Comparison of ENCODE assay signal across 10 cellular contexts in genomic region chr1:193031431-193031830, GRCh38. TPM values are rescaled to one million over a fixed set of nuclear protein-coding genes. Genes with fewer than 3 reads are reported as not detected.
A peak's percentile ranks its signal among the peaks of the same experiment; 100 is the strongest.
DNase-seq lines count a peak whose midpoint lies in the region; ATAC-seq, FAIRE-seq and TF ChIP-seq lines count a peak whose summit lies in the region.
"Had no signal": no experiment of that assay in that cellular context is flagged by ENCODE, and none has a peak within 500 bp of the region (broad histone marks: within the 10 kb centered on the region; RNA-seq: fewer than 3 reads in every experiment).

No MANE protein-coding gene starts in this region.

- 85 to 99% (median 90%) methylated on average over 2 of the region's 2 CpGs for WGBS in spleen, 5 donors

- no peaks in the 10 kb centered on the region for H3K4me1 ChIP-seq in spleen

- H3K27me3 Mint-ChIP-seq in brain (no peaks in the 10 kb centered on the region), neural crest cell (ENCODE audit: low read depth) (no peaks in the 10 kb centered on the region)
- H3K27me3 Mint-ChIP-seq: central memory CD8-positive, alpha-beta T cell had no signal

- no peak overlapping the region for H3K27ac ChIP-seq in spleen

- FAIRE-seq in urothelium cell line (lab: Jason Lieb, UNC): no peak

- H3K36me3 ChIP-seq in spleen: peaks cover 0 to 33% (median 15%) of the 10 kb centered on the region in 6 donors

- TF ChIP-seq POLR2A in spleen (IDR thresholded peaks at IDR 0.05): no peak

- intact Hi-C loops in spleen (cut with DNase I; ENCODE audit: low total_unique reads): no loop called here

- H3K4me3 Mint-ChIP-seq in brain: no peak overlapping the region
- H3K4me3 Mint-ChIP-seq in neural crest cell: no peak overlapping the region
- H3K4me3 Mint-ChIP-seq: central memory CD8-positive, alpha-beta T cell had no signal

- ATAC-seq in GM18520 (IDR thresholded peaks at IDR 0.05; ENCODE audit: unreplicated experiment) (peak; percentile 53), HG03571 (IDR thresholded peaks at IDR 0.05; ENCODE audit: unreplicated experiment) (peak; percentile 66)
- ATAC-seq: Right ventricle myocardium inferior had no signal

- no peaks in the 10 kb centered on the region for H3K9me3 ChIP-seq in spleen

- TF ChIP-seq CTCF in brain (conservative IDR thresholded peaks at IDR 0.05) (peak; percentile 38 to 43), neural crest cell (conservative IDR thresholded peaks at IDR 0.05) (peak; percentile 55), spleen (IDR thresholded peaks at IDR 0.05 in 8 of 11, conservative IDR thresholded peaks at IDR 0.05 in 3 of 11) (no peak)

- H3K4me1 Mint-ChIP-seq in brain (no peaks in the 10 kb centered on the region), neural crest cell (no peaks in the 10 kb centered on the region)

- H3K9me3 Mint-ChIP-seq in brain (peaks cover 14 to 34% (median 26%) of the 10 kb centered on the region in 5 experiments), neural crest cell (peaks cover 3% of the 10 kb centered on the region)
- H3K9me3 Mint-ChIP-seq: central memory CD8-positive, alpha-beta T cell had no signal

- no peaks in the 10 kb centered on the region for H3K27me3 ChIP-seq in spleen (replicated peaks in 1 of 7)

- peaks cover 54% of the 10 kb centered on the region for H3K36me3 Mint-ChIP-seq in brain
- peaks cover 17% of the 10 kb centered on the region for H3K36me3 Mint-ChIP-seq in neural crest cell (ENCODE audit: low read depth)

- H3K27ac Mint-ChIP-seq in brain: no peak overlapping the region
- H3K27ac Mint-ChIP-seq in neural crest cell (ENCODE audit: unreplicated experiment): no peak overlapping the region

- no peak for DNase-seq in neural crest cell (ENCODE audit: low read depth, low spot score)
- no peak for DNase-seq in spleen
- no peak for DNase-seq in iPS-NIHi7 (ENCODE audit: extremely low spot score)
- no peak for DNase-seq in urothelium cell line (ENCODE audit: low spot score)
- DNase-seq: GOT3 had no signal

- H3K4me3 ChIP-seq in spleen: no peak overlapping the region

RNA-seq across cellular contexts. Expression of gene UCHL5, which starts 27.7 kb away (rescaled TPM):
- polyA plus RNA-seq in brain (ENCODE audit: insufficient read depth, low read depth, low replicate concordance) (14.5 TPM), spleen (10 to 100 TPM in 2 of 3 donors, 1 to 10 TPM in 1; 9.9 to 16.8 (median 13.5) TPM)
- total RNA-seq in neural crest cell (38.7 and 40.9 TPM in 2 replicates), spleen (10 to 100 TPM; 29.4 to 41.7 (median 36.9) TPM)

RNA-seq across cellular contexts. Expression of gene RO60, which starts 28.0 kb away (rescaled TPM):
- polyA plus RNA-seq in brain (ENCODE audit: insufficient read depth, low read depth, low replicate concordance): 6.1 TPM
- total RNA-seq in neural crest cell: 119 and 122 TPM in 2 replicates
- total RNA-seq in spleen: 10 to 100 TPM; 65.3 to 87.1 (median 81.5) TPM
- polyA plus RNA-seq in spleen: 1 to 10 TPM; 4.7 to 7.8 (median 4.7) TPM

Comparison
In these comparisons a context has a peak if more than half of its experiments do, and no peak if none do; other contexts are left out.
1. CTCF ChIP-seq: peak in brain (2 of 2) and neural crest cell (single experiment); none in spleen (0 of 11).